In the genomic region with DNA sequence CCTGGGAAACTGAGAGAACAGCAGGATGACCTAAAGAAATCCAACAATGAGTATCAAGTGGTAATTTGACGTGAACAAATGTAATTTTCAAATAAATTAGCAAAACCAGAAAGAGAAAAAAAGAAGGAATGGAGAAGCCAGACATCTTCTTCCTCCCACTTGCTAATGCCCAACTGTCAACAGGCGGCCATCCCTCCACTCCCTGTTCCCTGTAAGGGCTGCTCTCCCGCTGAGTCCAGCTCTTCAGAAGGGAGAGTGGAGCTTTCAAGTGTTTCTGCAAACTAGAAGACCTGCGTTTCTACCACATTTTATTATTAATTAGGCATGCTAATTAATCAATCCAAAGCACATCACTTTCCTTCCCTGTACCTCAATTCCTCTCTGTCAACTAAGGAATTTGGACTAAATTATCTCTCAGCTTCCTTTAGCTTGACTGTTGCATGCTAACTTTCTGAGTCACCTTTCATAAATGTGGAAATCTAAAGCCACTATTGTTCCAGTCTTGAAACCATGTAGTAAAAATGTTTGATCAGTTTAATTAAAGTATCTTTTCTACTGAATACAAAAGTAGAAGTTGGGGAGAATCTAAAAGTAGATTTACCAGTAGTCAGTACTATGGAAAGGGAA, we compare ENCODE assay signal across 23 cellular contexts. TPM values are rescaled to one million over a fixed set of nuclear protein-coding genes. Genes with fewer than 3 reads are reported as not detected.
DNase-seq lines count a peak whose midpoint lies in the region; ATAC-seq, FAIRE-seq and TF ChIP-seq lines count a peak whose summit lies in the region.
"Had no signal": no experiment of that assay in that cellular context is flagged by ENCODE, and none has a peak within 500 bp of the region (broad histone marks: within the 10 kb centered on the region; RNA-seq: fewer than 3 reads in every experiment).

No MANE protein-coding gene starts in this region.

- DNase-seq in COLO829 (ENCODE audit: low spot score) = peak; percentile 79
- DNase-seq in LHCN-M2 (ENCODE audit: low read depth) = peak; percentile 63
- DNase-seq in bronchial epithelial cell (ENCODE audit: low read depth) = peak; percentile 44
- no peak for DNase-seq in WERI-Rb-1
- no peak for DNase-seq in lower lobe of right lung
- DNase-seq in activated CD4-positive, alpha-beta T cell treated with anti-CD3 and anti-CD28 coated beads, Interleukin-2, amount 10 ng/mL, durations not matched to agents 24 days and 14 days = no peak
- DNase-seq: activated CD4-positive, alpha-beta T cell treated with anti-CD3 and anti-CD28 coated beads for 48 hours; activated T-cell treated with anti-CD3 and anti-CD28 coated beads, Interleukin-2, amount 50 U/mL, for 72 hours; CD4-positive, alpha-beta T cell; effector CD4-positive, alpha-beta T cell; GF-D8; head of caudate nucleus; left ventricle myocardium inferior; NCI-H1092 treated with DMSO at 0.1 percent for 48 hours; NCI-H510A; right cardiac atrium; stimulated activated naive CD4-positive, alpha-beta T cell; T-helper 17 cell had no signal

- H3K9me3 Mint-ChIP-seq in activated CD4-positive, alpha-beta T cell treated with anti-CD3 and anti-CD28 coated beads, Interleukin-2, amount 10 ng/mL, durations not matched to agents 24 days and 14 days = no peaks in the 10 kb centered on the region
- H3K9me3 Mint-ChIP-seq: activated T-cell treated with anti-CD3 and anti-CD28 coated beads, Interleukin-2, amount 50 U/mL, for 72 hours; CD4-positive, alpha-beta T cell; natural killer cell treated with Interleukin-12 subunit alpha and Interleukin-12 subunit beta and Interleukin-15 and Interleukin-18, amount 100 ng/mL, for 72 hours had no signal

- H3K4me1 Mint-ChIP-seq in activated CD4-positive, alpha-beta T cell treated with anti-CD3 and anti-CD28 coated beads, Interleukin-2, amount 10 ng/mL, durations not matched to agents 24 days and 14 days = no peaks in the 10 kb centered on the region
- H3K4me1 Mint-ChIP-seq: T-helper 17 cell had no signal

- H3K4me1 ChIP-seq in mesodermal cell (ENCODE audit: control insufficient read depth, insufficient read depth, low read length, poor library complexity, severe bottlenecking) (no peaks in the 10 kb centered on the region), lower lobe of right lung (no peaks in the 10 kb centered on the region)
- H3K4me1 ChIP-seq: left ventricle myocardium inferior had no signal

- intact Hi-C loops in lower lobe of right lung (cut with DNase I) = no loop called here
- intact Hi-C loops in activated CD4-positive, alpha-beta T cell treated with anti-CD3 and anti-CD28 coated beads, Interleukin-2, amount 10 ng/mL, durations not matched to agents 24 days and 14 days (cut with micrococcal nuclease) = no loop called here

- TF ChIP-seq CTCF in bronchial epithelial cell (IDR thresholded peaks at IDR 0.05; ENCODE audit: insufficient read depth, low read length, severe bottlenecking) (no peak), WERI-Rb-1 (IDR thresholded peaks at IDR 0.05; ENCODE audit: low read depth, low read length) (no peak), lower lobe of right lung (IDR thresholded peaks at IDR 0.05) (no peak)

- H3K36me3 ChIP-seq in bronchial epithelial cell (ENCODE audit: control insufficient read depth, insufficient read depth, low read length) (no peaks in the 10 kb centered on the region), mesodermal cell (ENCODE audit: control insufficient read depth, insufficient read depth, low read length) (no peaks in the 10 kb centered on the region), WERI-Rb-1 (no peaks in the 10 kb centered on the region), lower lobe of right lung (no peaks in the 10 kb centered on the region)
- H3K36me3 ChIP-seq: left ventricle myocardium inferior had no signal

- no peak overlapping the region for H3K27ac Mint-ChIP-seq in activated CD4-positive, alpha-beta T cell treated with anti-CD3 and anti-CD28 coated beads, Interleukin-2, amount 10 ng/mL, durations not matched to agents 24 days and 14 days
- H3K27ac Mint-ChIP-seq: activated T-cell treated with anti-CD3 and anti-CD28 coated beads, Interleukin-2, amount 50 U/mL, for 72 hours; CD4-positive, alpha-beta T cell; natural killer cell treated with Interleukin-12 subunit alpha and Interleukin-12 subunit beta and Interleukin-15 and Interleukin-18, amount 100 ng/mL, for 72 hours; T-helper 17 cell had no signal

- H3K9me3 ChIP-seq in mesodermal cell (ENCODE audit: control insufficient read depth, low read length) = no peaks in the 10 kb centered on the region
- H3K9me3 ChIP-seq in WERI-Rb-1 (ENCODE audit: severe bottlenecking) = no peaks in the 10 kb centered on the region
- H3K9me3 ChIP-seq in lower lobe of right lung = no peaks in the 10 kb centered on the region
- H3K9me3 ChIP-seq: left ventricle myocardium inferior had no signal

- H3K27me3 ChIP-seq in bronchial epithelial cell (ENCODE audit: control insufficient read depth, insufficient read depth, low read length) (no peaks in the 10 kb centered on the region), WERI-Rb-1 (ENCODE audit: insufficient read depth, low read depth, severe bottlenecking) (no peaks in the 10 kb centered on the region), lower lobe of right lung (ENCODE audit: low read depth) (no peaks in the 10 kb centered on the region)

- WGBS in mesodermal cell (ENCODE audit: insufficient coverage in 2 of 2), 2 experiments = 61 to 79% methylated on average over 2 to 3 of the region's 4 CpGs

- no peak for FAIRE-seq in bronchial epithelial cell (lab: Jason Lieb, UNC)

- no peak overlapping the region for H3K4me3 Mint-ChIP-seq in activated CD4-positive, alpha-beta T cell treated with anti-CD3 and anti-CD28 coated beads, Interleukin-2, amount 10 ng/mL, durations not matched to agents 24 days and 14 days
- H3K4me3 Mint-ChIP-seq: activated T-cell treated with anti-CD3 and anti-CD28 coated beads, Interleukin-2, amount 50 U/mL, for 72 hours; CD4-positive, alpha-beta T cell; natural killer cell treated with Interleukin-12 subunit alpha and Interleukin-12 subunit beta and Interleukin-15 and Interleukin-18, amount 100 ng/mL, for 72 hours; T-helper 17 cell had no signal

- no peaks in the 10 kb centered on the region for H3K36me3 Mint-ChIP-seq in activated CD4-positive, alpha-beta T cell treated with anti-CD3 and anti-CD28 coated beads, Interleukin-2, amount 10 ng/mL, durations not matched to agents 24 days and 14 days (ENCODE audit: low read depth)
- H3K36me3 Mint-ChIP-seq: natural killer cell treated with Interleukin-12 subunit alpha and Interleukin-12 subunit beta and Interleukin-15 and Interleukin-18, amount 100 ng/mL, for 72 hours had no signal

- ATAC-seq in lower lobe of right lung (no peak), GM18498 (IDR thresholded peaks at IDR 0.05; ENCODE audit: unreplicated experiment) (no peak)
- ATAC-seq: activated T-cell treated with anti-CD3 and anti-CD28 coated beads, Interleukin-2, amount 50 U/mL, for 72 hours; natural killer cell treated with Interleukin-12 subunit alpha and Interleukin-12 subunit beta and Interleukin-15 and Interleukin-18, amount 100 ng/mL, for 72 hours; right cardiac atrium; T-helper 17 cell had no signal

- peak overlapping the region; percentile 24 for H3K27ac ChIP-seq in mesodermal cell (ENCODE audit: low read depth, low read length, severe bottlenecking)
- H3K27ac ChIP-seq in WERI-Rb-1 = no peak overlapping the region
- no peak overlapping the region for H3K27ac ChIP-seq in lower lobe of right lung
- H3K27ac ChIP-seq: left ventricle myocardium inferior had no signal

- H3K27me3 Mint-ChIP-seq in activated CD4-positive, alpha-beta T cell treated with anti-CD3 and anti-CD28 coated beads, Interleukin-2, amount 10 ng/mL, durations not matched to agents 24 days and 14 days = peaks cover 24% of the 10 kb centered on the region
- H3K27me3 Mint-ChIP-seq: CD4-positive, alpha-beta T cell had no signal

- H3K4me3 ChIP-seq in bronchial epithelial cell (ENCODE audit: low read depth, low read length) (no peak overlapping the region), mesodermal cell (ENCODE audit: extremely low read depth, insufficient read depth, low read length, poor library complexity, severe bottlenecking) (no peak overlapping the region), WERI-Rb-1 (ENCODE audit: low read depth, low read length) (no peak overlapping the region), lower lobe of right lung (no peak overlapping the region)
- H3K4me3 ChIP-seq: left ventricle myocardium inferior had no signal

RNA-seq across cellular contexts. Expression of a gene that starts 48.4 kb away (rescaled TPM):
- total RNA-seq in LHCN-M2 (2014; rRNA removed) = 81.9 and 88.2 TPM in 2 replicates
- polyA plus RNA-seq in LHCN-M2 (2012) = 32.4 TPM
- 40.5 and 41.3 TPM in 2 replicates for total RNA-seq in bronchial epithelial cell
- 59.8 TPM for polyA plus RNA-seq in mesodermal cell (2013, experiment 1 of 2)
- polyA plus RNA-seq in mesodermal cell (2013, experiment 2 of 2) = 66.6 TPM
- total RNA-seq in lower lobe of right lung = 47.5 TPM
- total RNA-seq in activated CD4-positive, alpha-beta T cell treated with anti-CD3 and anti-CD28 coated beads, Interleukin-2, amount 10 ng/mL, durations not matched to agents 24 days and 14 days = 82.2 and 82.4 TPM in 2 replicates

RNA-seq across cellular contexts. Expression of a gene that starts 59.8 kb away (rescaled TPM):
- not detected in 2 replicates for total RNA-seq in LHCN-M2 (2014; rRNA removed)
- not detected for polyA plus RNA-seq in LHCN-M2 (2012)
- total RNA-seq in bronchial epithelial cell = not detected in 2 replicates
- polyA plus RNA-seq in mesodermal cell (2013, experiment 1 of 2) = not detected
- not detected for polyA plus RNA-seq in mesodermal cell (2013, experiment 2 of 2)
- not detected for total RNA-seq in lower lobe of right lung
- not detected in 2 replicates for total RNA-seq in activated CD4-positive, alpha-beta T cell treated with anti-CD3 and anti-CD28 coated beads, Interleukin-2, amount 10 ng/mL, durations not matched to agents 24 days and 14 days
- total RNA-seq: activated T-cell treated with anti-CD3 and anti-CD28 coated beads, Interleukin-2, amount 50 U/mL, for 72 hours; CD4-positive, alpha-beta T cell; HT-29; left ventricle myocardium inferior; natural killer cell treated with Interleukin-12 subunit alpha and Interleukin-12 subunit beta and Interleukin-15 and Interleukin-18, amount 100 ng/mL, for 72 hours; right cardiac atrium; T-helper 17 cell had no signal
- polyA plus RNA-seq: adipose tissue, right cardiac atrium had no signal

Comparison
In these comparisons a context has a peak if more than half of its experiments do, and no peak if none do; other contexts are left out.
1. DNase-seq: peak in COLO829 (single experiment), LHCN-M2 (single experiment) and bronchial epithelial cell (single experiment); none in WERI-Rb-1 (single experiment), lower lobe of right lung (single experiment) and activated CD4-positive, alpha-beta T cell treated with anti-CD3 and anti-CD28 coated beads, Interleukin-2, amount 10 ng/mL, durations not matched to agents 24 days and 14 days (single experiment).